In the genomic region with DNA sequence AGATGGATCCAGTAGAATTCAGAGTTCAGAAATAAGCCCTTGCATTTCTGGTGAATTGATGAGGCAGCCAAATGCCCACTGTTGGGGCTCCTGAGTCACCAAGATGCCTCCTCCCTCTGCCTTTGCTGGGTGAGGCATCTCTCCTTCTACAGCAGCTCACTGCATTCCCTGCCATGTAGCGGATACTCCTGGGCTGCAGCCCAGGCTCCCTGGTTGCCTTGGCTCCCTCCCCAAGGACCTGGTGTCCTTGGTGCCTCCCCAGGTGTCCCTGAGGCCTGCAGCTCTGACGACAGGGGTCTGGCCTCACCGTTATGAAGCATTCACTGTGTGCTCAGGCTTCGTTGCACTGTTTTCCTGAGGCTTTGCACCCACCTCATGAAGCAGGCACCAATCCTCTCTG, we compare ENCODE assay signal across 16 cellular contexts. TPM values are rescaled to one million over a fixed set of nuclear protein-coding genes. Genes with fewer than 3 reads are reported as not detected.
A peak's percentile ranks its signal among the peaks of the same experiment; 100 is the strongest.
DNase-seq lines count a peak whose midpoint lies in the region; ATAC-seq, FAIRE-seq and TF ChIP-seq lines count a peak whose summit lies in the region.
"Had no signal": no experiment of that assay in that cellular context is flagged by ENCODE, and none has a peak within 500 bp of the region (broad histone marks: within the 10 kb centered on the region; RNA-seq: fewer than 3 reads in every experiment).

No MANE protein-coding gene starts in this region.

- no peak for TF ChIP-seq RAD21 in H1 (IDR thresholded peaks at IDR 0.05 in 1 of 2, conservative IDR thresholded peaks at IDR 0.05 in 1 of 2; ENCODE audit: low read depth in 2 of 2, low read length in 2 of 2)

- peaks cover 7% of the 10 kb centered on the region for H3K27me3 ChIP-seq in left ventricle myocardium inferior (ENCODE audit: low read depth)
- H3K27me3 ChIP-seq in Loucy (ENCODE audit: insufficient read depth, low read length, poor library complexity, severe bottlenecking), result no peaks in the 10 kb centered on the region
- H3K27me3 ChIP-seq in H1 (replicated peaks in 1 of 4; ENCODE audit: control insufficient read depth in 3 of 4, extremely low read depth in 1 of 4, insufficient read depth in 3 of 4, low read length in 3 of 4), result no peaks in the 10 kb centered on the region

- no peak overlapping the region for H2BK12ac ChIP-seq in H1 (ENCODE audit: low read depth, low read length)

- TF ChIP-seq CTCF in left ventricle myocardium inferior (IDR thresholded peaks at IDR 0.05; ENCODE audit: borderline replicate concordance) (no peak), Loucy (conservative IDR thresholded peaks at IDR 0.05; ENCODE audit: low read length) (no peak), H1 (IDR thresholded peaks at IDR 0.05; ENCODE audit: control extremely low read depth in 1 of 3, insufficient read depth in 1 of 3, low read depth in 1 of 3, low read length in 3 of 3) (no peak)

- CTCF ChIA-PET in H1 (lab: Charles Lee; ENCODE audit: partially characterized antibody), result interaction anchor here (0.6 to 3.2 kb wide), 4 partner anchors 12 to 71 kb away, joined by 3 to 12 read pairs (median 4); no protein-coding TSS in a partner anchor

- H2BK15ac ChIP-seq in H1 (ENCODE audit: low read length), result no peak overlapping the region

- H2BK120ac ChIP-seq in H1 (replicated peaks; ENCODE audit: low read depth, low read length), result no peak overlapping the region

- no peak for FAIRE-seq in H1 (lab: Jason Lieb, UNC)
- FAIRE-seq: GM12878, HepG2 had no signal

- H3K9me3 ChIP-seq in left ventricle myocardium inferior (replicated peaks) (no peaks in the 10 kb centered on the region), Loucy (ENCODE audit: insufficient read depth, low read depth, low read length) (no peaks in the 10 kb centered on the region), H1 (ENCODE audit: insufficient read depth in 2 of 2, low read depth in 1 of 2, low read length in 1 of 2) (no peaks in the 10 kb centered on the region)

- no peaks in the 10 kb centered on the region for H3F3A ChIP-seq in Loucy (ENCODE audit: low read depth)

- H3K14ac ChIP-seq in H1 (ENCODE audit: insufficient read length), result no peak overlapping the region

- TF ChIP-seq POLR2A in H1 (IDR thresholded peaks at IDR 0.05; ENCODE audit: control extremely low read depth in 1 of 2, low read depth in 2 of 2, low read length in 2 of 2), result no peak

- H3K36me3 ChIP-seq in left ventricle myocardium inferior (no peaks in the 10 kb centered on the region), Loucy (ENCODE audit: insufficient read depth, low read length) (peaks cover 12% of the 10 kb centered on the region; the same call in 1 of the 2 replicates), H1 (ENCODE audit: control insufficient read depth in 2 of 4, insufficient read depth in 4 of 4, low read length in 3 of 4) (no peaks in the 10 kb centered on the region)

- intact Hi-C loops in Right ventricle myocardium inferior (cut with DNase I) (no loop called here), left ventricle myocardium inferior (cut with micrococcal nuclease) (no loop called here)

- ATAC-seq in Right ventricle myocardium inferior, result no peak
- ATAC-seq: GM12878, HepG2 had no signal

- H3K27ac ChIP-seq in left ventricle myocardium inferior (replicated peaks), result no peak overlapping the region
- H3K27ac ChIP-seq in H1 (ENCODE audit: low read depth, low read length), result no peak overlapping the region
- peak overlapping the region; percentile 27 for H3K27ac ChIP-seq in temporal lobe (ENCODE audit: low read depth, low read length)
- H3K27ac ChIP-seq: 22Rv1, C4-2B, GM23248 had no signal

- H3K56ac ChIP-seq in H1 (replicated peaks; ENCODE audit: insufficient read length, low read depth, low read length), result no peak overlapping the region

- H3K23ac ChIP-seq in H1 (ENCODE audit: insufficient read length), result no peak overlapping the region

- H3K9ac ChIP-seq in Loucy (ENCODE audit: low read depth, low read length, poor library complexity, severe bottlenecking) (peak overlapping the region; percentile 38), H1 (replicated peaks in 1 of 4; ENCODE audit: extremely low read depth in 1 of 4, low read depth in 3 of 4, low read length in 3 of 4) (no peak overlapping the region)
- H3K9ac ChIP-seq: GM23248 had no signal

- no peak overlapping the region for H4K5ac ChIP-seq in H1 (ENCODE audit: insufficient read length, low read depth, low read length)

- H3K18ac ChIP-seq in H1 (ENCODE audit: extremely low read depth, low read length), result no peak overlapping the region

- peak overlapping the region; percentile 16 for H3K4me2 ChIP-seq in Loucy (ENCODE audit: low read depth, low read length, poor library complexity, severe bottlenecking)
- H3K4me2 ChIP-seq in H1 (ENCODE audit: insufficient read depth in 1 of 2, low read depth in 2 of 2, low read length in 2 of 2), result no peak overlapping the region

- no peaks in the 10 kb centered on the region for H3K9me2 ChIP-seq in Loucy (replicated peaks; ENCODE audit: low read depth, low read length)

- no peak overlapping the region for H4K91ac ChIP-seq in H1 (replicated peaks; ENCODE audit: insufficient read length, low read length)

- H3K23me2 ChIP-seq in H1 (ENCODE audit: low read depth, low read length), result no peaks in the 10 kb centered on the region

- no peak overlapping the region for H3K4me3 ChIP-seq in left ventricle myocardium inferior
- H3K4me3 ChIP-seq in Loucy (ENCODE audit: low read length, poor library complexity, severe bottlenecking), result no peak overlapping the region
- H3K4me3 ChIP-seq in H1 (ENCODE audit: extremely low read depth in 1 of 4, insufficient read depth in 2 of 4, low read depth in 3 of 4, low read length in 4 of 4), result no peak overlapping the region
- H3K4me3 ChIP-seq: GM12878, GM23248 had no signal

- peak; percentile 35 for DNase-seq in Right ventricle myocardium inferior (ENCODE audit: missing footprints)
- no peak for DNase-seq in left ventricle myocardium inferior
- no peak for DNase-seq in H1 (ENCODE audit: low read depth in 1 of 2, low spot score in 2 of 2)
- DNase-seq in HPDE6-E6E7 (ENCODE audit: extremely low spot score), result no peak
- DNase-seq in A172 (ENCODE audit: low spot score), result no peak
- DNase-seq: CD4-positive, alpha-beta memory T cell; DMS79; GM23248; H7 had no signal

- no peaks in the 10 kb centered on the region for H3K79me1 ChIP-seq in H1 (ENCODE audit: low read depth, low read length)

- POLR2A ChIA-PET in H1 (lab: Charles Lee; ENCODE audit: partially characterized antibody), result no interaction called here

- peaks cover 12% of the 10 kb centered on the region for H3K4me1 ChIP-seq in left ventricle myocardium inferior
- peaks cover 44% of the 10 kb centered on the region for H3K4me1 ChIP-seq in Loucy (ENCODE audit: insufficient read depth, low read length, poor library complexity, severe bottlenecking)
- no peaks in the 10 kb centered on the region; a peak in 2 of 7 replicates for H3K4me1 ChIP-seq in H1 (replicated peaks in 1 of 4; ENCODE audit: control insufficient read depth in 3 of 4, insufficient read depth in 4 of 4, low read length in 3 of 4)

- H2BK20ac ChIP-seq in H1 (ENCODE audit: low read length), result no peak overlapping the region

- no peak overlapping the region for H2BK5ac ChIP-seq in H1 (ENCODE audit: low read depth, low read length)

- H2AK5ac ChIP-seq in H1 (ENCODE audit: low read depth, low read length), result no peak overlapping the region

- peaks cover 87% of the 10 kb centered on the region for H3K79me2 ChIP-seq in Loucy (ENCODE audit: insufficient read depth, low read length)
- H3K79me2 ChIP-seq in H1 (ENCODE audit: control insufficient read depth in 1 of 2, insufficient read depth in 2 of 2, low read length in 2 of 2), result no peaks in the 10 kb centered on the region

- peak overlapping the region; percentile 78; the same call in 1 of the 2 replicates for H4K8ac ChIP-seq in H1 (ENCODE audit: extremely low read depth, insufficient read depth, low read length)

- H3K4ac ChIP-seq in H1 (replicated peaks; ENCODE audit: insufficient read length, low read depth, low read length), result no peak overlapping the region

- H2AFZ ChIP-seq in Loucy (ENCODE audit: low read length) (no peak overlapping the region), H1 (ENCODE audit: low read length) (no peak overlapping the region)
- H2AFZ ChIP-seq: GM23248 had no signal

- H4K20me1 ChIP-seq in Loucy (ENCODE audit: insufficient read depth, low read length, poor library complexity, severe bottlenecking), result peaks cover 23% of the 10 kb centered on the region
- peaks cover 0 to 4% of the 10 kb centered on the region in 2 experiments for H4K20me1 ChIP-seq in H1 (replicated peaks in 1 of 2; ENCODE audit: control insufficient read depth in 1 of 2, insufficient read depth in 2 of 2, low read length in 2 of 2)

- TF ChIP-seq EP300 in H1 (IDR thresholded peaks at IDR 0.05; ENCODE audit: borderline replicate concordance in 1 of 2, low read depth in 2 of 2, low read length in 2 of 2), result no peak

- 91% methylated on average over 4 of the region's 4 CpGs; no CpG with 5 or more reads in 1 of the 2 experiments for WGBS in H1 (ENCODE audit: extremely low coverage in 1 of 2, insufficient coverage in 1 of 2, insufficient read length in 1 of 2, insufficient replicate concordance in 2 of 2, low coverage in 1 of 2, low lambda C conversion rate in 2 of 2, missing lambda C conversion rate in 1 of 2), 2 experiments

RNA-seq across cellular contexts. Expression of gene RAP1GAP2, which starts 7.7 kb away (rescaled TPM):
- total RNA-seq in Right ventricle myocardium inferior (57.2 TPM), left ventricle myocardium inferior (63.8 TPM), temporal lobe (24.8 TPM)
- 63.4 and 63.8 TPM in 2 replicates for total RNA-seq in H1 (2021; fragmentation: NEBNext Ultra II Directional; extraction: Animal tissue kit (Norgen Biotek cat#: 25700))
- polyA plus RNA-seq in H1 (2011; rRNA removed), result 24.0 and 28.9 TPM in 2 replicates
- polyA plus RNA-seq in H1 (2011; cell fraction: cytosol; rRNA removed), result 25.1 TPM
- 165 TPM for polyA plus RNA-seq in H1 (2011; cell fraction: nucleus; rRNA removed)
- 26.1 to 39.5 TPM (median 30.8 TPM) in 4 replicates for polyA plus RNA-seq in H1 (2012, experiment 1 of 2)
- 16.1 TPM for polyA plus RNA-seq in H1 (2012, experiment 2 of 2)
- 22.5 TPM for polyA plus RNA-seq in H1 (2013, experiment 1 of 2)
- 22.8 TPM for polyA plus RNA-seq in H1 (2013, experiment 2 of 2)
- 27.1 and 37.8 TPM in 2 replicates for polyA minus RNA-seq in H1 (2011; rRNA and poly(A)+ RNA removed)
- polyA minus RNA-seq in H1 (2011; cell fraction: cytosol; rRNA and poly(A)+ RNA removed), result 18.9 TPM
- 28.5 TPM for polyA minus RNA-seq in H1 (2011; cell fraction: nucleus; rRNA and poly(A)+ RNA removed)
- total RNA-seq in A172 (2014; rRNA removed; shearing (Covaris generic)), result 3.8 and 6.4 TPM in 2 replicates

RNA-seq across cellular contexts. Expression of gene CCDC92B, which starts 54.5 kb away (rescaled TPM):
- total RNA-seq in Right ventricle myocardium inferior (0.16 TPM), left ventricle myocardium inferior (0.16 TPM), temporal lobe (2.2 TPM)
- 11.9 and 12.1 TPM in 2 replicates for total RNA-seq in H1 (2021; fragmentation: NEBNext Ultra II Directional; extraction: Animal tissue kit (Norgen Biotek cat#: 25700))
- polyA plus RNA-seq in H1 (2011; rRNA removed), result 5.5 and 9.0 TPM in 2 replicates
- 5.5 TPM for polyA plus RNA-seq in H1 (2011; cell fraction: cytosol; rRNA removed)
- polyA plus RNA-seq in H1 (2011; cell fraction: nucleus; rRNA removed), result 11.0 TPM
- polyA plus RNA-seq in H1 (2012, experiment 1 of 2), result 9.2 to 11.7 TPM (median 11.1 TPM) in 4 replicates
- 12.5 TPM for polyA plus RNA-seq in H1 (2012, experiment 2 of 2)
- polyA plus RNA-seq in H1 (2013, experiment 1 of 2), result 8.5 TPM
- polyA plus RNA-seq in H1 (2013, experiment 2 of 2), result 8.3 TPM
- 4.7 and 10.4 TPM in 2 replicates for polyA minus RNA-seq in H1 (2011; rRNA and poly(A)+ RNA removed)
- polyA minus RNA-seq in H1 (2011; cell fraction: cytosol; rRNA and poly(A)+ RNA removed), result 6.5 TPM
- polyA minus RNA-seq in H1 (2011; cell fraction: nucleus; rRNA and poly(A)+ RNA removed), result 4.9 TPM
- not detected in 2 replicates for total RNA-seq in A172 (2014; rRNA removed; shearing (Covaris generic))
- total RNA-seq: GM12878, GM23248, HepG2, HT1080 had no signal
- polyA plus RNA-seq: CD4-positive, alpha-beta memory T cell; GM12878; GM23248; HepG2 had no signal
